In genomic region chr7:80018941-80019808, GRCh38 we compare ENCODE assay signal across 8 cellular contexts.
A peak's percentile ranks its signal among the peaks of the same experiment; 100 is the strongest.
DNase-seq lines count a peak whose midpoint lies in the region; ATAC-seq and TF ChIP-seq lines count a peak whose summit lies in the region.

No MANE protein-coding gene starts in this region.

- ATAC-seq in stimulated activated naive B cell treated with anti-CD40 and anti-IgM and Interleukin-4, amounts not matched to agents 10 μg/mL and 1 μg/mL and 100 μg/mL, for 72 hours (replicated peaks) = peak; percentile 76

- no peaks in the 10 kb centered on the region for H3K36me3 Mint-ChIP-seq in activated naive CD4-positive, alpha-beta T cell treated with anti-CD3 and anti-CD28 coated beads, Interleukin-2, amount 10 ng/mL, durations not matched to agents 7 days and 5 days
- no peaks in the 10 kb centered on the region for H3K36me3 Mint-ChIP-seq in stimulated activated naive B cell treated with anti-CD40 and anti-IgM and Interleukin-4, amounts not matched to agents 10 μg/mL and 1 μg/mL and 100 μg/mL, for 72 hours

- H3K4me1 ChIP-seq in HEK293 (ENCODE audit: control insufficient read depth, insufficient read depth, low read length) (no peaks in the 10 kb centered on the region), SJCRH30 (0 out of 2 replicates have a peak, but pooled peaks cover 2% of the 10 kb centered on the region)

- H3K27ac ChIP-seq in HEK293 (ENCODE audit: extremely low read depth, low read depth, low read length) (no peak overlapping the region), SJCRH30 (no peak overlapping the region)

- peaks cover 2% of the 10 kb centered on the region for H3K9me3 Mint-ChIP-seq in activated naive CD4-positive, alpha-beta T cell treated with anti-CD3 and anti-CD28 coated beads, Interleukin-2, amount 10 ng/mL, durations not matched to agents 7 days and 5 days
- H3K9me3 Mint-ChIP-seq in stimulated activated naive B cell treated with anti-CD40 and anti-IgM and Interleukin-4, amounts not matched to agents 10 μg/mL and 1 μg/mL and 100 μg/mL, for 72 hours = peaks cover 0 to 3% of the 10 kb centered on the region in 2 donors

- H3K4me3 ChIP-seq in HEK293 (ENCODE audit: low read depth, low read length) (no peak overlapping the region), SJCRH30 (no peak overlapping the region), cardiac fibroblast (replicated peaks in 1 of 2; ENCODE audit: low read depth in 2 of 2, low read length in 2 of 2) (no peak overlapping the region)

- H3K36me3 ChIP-seq in HEK293 (ENCODE audit: control insufficient read depth in 2 of 2, insufficient read depth in 1 of 2, low read length in 2 of 2) (no peaks in the 10 kb centered on the region), SJCRH30 (no peaks in the 10 kb centered on the region)

- no peak overlapping the region for H3K27ac Mint-ChIP-seq in activated naive CD4-positive, alpha-beta T cell treated with anti-CD3 and anti-CD28 coated beads, Interleukin-2, amount 10 ng/mL, durations not matched to agents 7 days and 5 days
- no peak overlapping the region for H3K27ac Mint-ChIP-seq in stimulated activated naive B cell treated with anti-CD40 and anti-IgM and Interleukin-4, amounts not matched to agents 10 μg/mL and 1 μg/mL and 100 μg/mL, for 72 hours

- peaks cover 6% of the 10 kb centered on the region for H3K27me3 Mint-ChIP-seq in activated naive CD4-positive, alpha-beta T cell treated with anti-CD3 and anti-CD28 coated beads, Interleukin-2, amount 10 ng/mL, durations not matched to agents 7 days and 5 days
- H3K27me3 Mint-ChIP-seq in stimulated activated naive B cell treated with anti-CD40 and anti-IgM and Interleukin-4, amounts not matched to agents 10 μg/mL and 1 μg/mL and 100 μg/mL, for 72 hours = peaks cover 0 to 17% of the 10 kb centered on the region in 2 donors

- peaks cover 3% of the 10 kb centered on the region for H3K4me1 Mint-ChIP-seq in activated naive CD4-positive, alpha-beta T cell treated with anti-CD3 and anti-CD28 coated beads, Interleukin-2, amount 10 ng/mL, durations not matched to agents 7 days and 5 days
- H3K4me1 Mint-ChIP-seq in stimulated activated naive B cell treated with anti-CD40 and anti-IgM and Interleukin-4, amounts not matched to agents 10 μg/mL and 1 μg/mL and 100 μg/mL, for 72 hours = no peaks in the 10 kb centered on the region

- POLR2A ChIA-PET in HEK293 (lab: Yijun Ruan, JAX) = no interaction called here

- CTCF ChIA-PET in activated naive CD4-positive, alpha-beta T cell treated with anti-CD3 and anti-CD28 coated beads, Interleukin-2, amount 10 ng/mL, durations not matched to agents 7 days and 5 days (lab: Charles Lee) = interaction anchor here (1.0 kb wide), 1 partner anchor 61 kb away, joined by 3 read pairs; no protein-coding TSS in a partner anchor
- CTCF ChIA-PET in HEK293 (lab: Yijun Ruan, JAX) = interaction anchor here (0.6 to 1.3 kb wide), 7 partner anchors 23 to 773 kb away, joined by 3 read pairs; no protein-coding TSS in a partner anchor

- DNase-seq in activated naive CD4-positive, alpha-beta T cell treated with anti-CD3 and anti-CD28 coated beads, Interleukin-2, amount 10 ng/mL, durations not matched to agents 7 days and 5 days = peak; percentile 50
- DNase-seq in activated naive CD4-positive, alpha-beta T cell treated with Interleukin-2 at 50 U/mL for 16 hours = no peak
- DNase-seq in M059J (ENCODE audit: low read depth) (peak; percentile 58), SJCRH30 (peak; percentile 43 to 86), cardiac fibroblast (ENCODE audit: low read depth in 2 of 2) (peak; percentile 62 to 75), left kidney (ENCODE audit: low read depth, low spot score) (peak; percentile 82)
- DNase-seq in stimulated activated naive B cell treated with anti-CD40 and anti-IgM and Interleukin-4, amounts not matched to agents 10 μg/mL and 1 μg/mL and 100 μg/mL, for 72 hours = no peak

- H3K9me3 ChIP-seq in HEK293 (ENCODE audit: control insufficient read depth, insufficient read depth, low read depth, low read length) = no peaks in the 10 kb centered on the region
- H3K9me3 ChIP-seq in SJCRH30 (replicated peaks) = no peaks in the 10 kb centered on the region

- H3K27me3 ChIP-seq in SJCRH30 = no peaks in the 10 kb centered on the region

- no peak overlapping the region for H3K4me3 Mint-ChIP-seq in activated naive CD4-positive, alpha-beta T cell treated with anti-CD3 and anti-CD28 coated beads, Interleukin-2, amount 10 ng/mL, durations not matched to agents 7 days and 5 days
- no peak overlapping the region for H3K4me3 Mint-ChIP-seq in stimulated activated naive B cell treated with anti-CD40 and anti-IgM and Interleukin-4, amounts not matched to agents 10 μg/mL and 1 μg/mL and 100 μg/mL, for 72 hours

- peak; percentile 40; the same call in 1 of the 2 replicates for TF ChIP-seq CTCF in HEK293 (tag by site-specific recombination; IDR thresholded peaks at IDR 0.05)
- TF ChIP-seq CTCF in cardiac fibroblast (IDR thresholded peaks at IDR 0.05; ENCODE audit: low read depth, low read length) = peak; percentile 88

TF ChIP-seq in HEK293, 187 proteins besides CTCF, POLR2A, EP300 and RAD21 (continues in another document):
- TF ChIP-seq ATF2 (tag by site-specific recombination; IDR thresholded peaks at IDR 0.05; ENCODE audit: low read depth) (no peak), KLF16 (tag by site-specific recombination; IDR thresholded peaks at IDR 0.05) (no peak), ZNF704 (tag by site-specific recombination; IDR thresholded peaks at IDR 0.05) (no peak), ZBTB44 (tag by site-specific recombination; IDR thresholded peaks at IDR 0.05) (no peak), ZNF558 (tag by site-specific recombination; IDR thresholded peaks at IDR 0.05) (no peak), PRDM10 (tag by site-specific recombination; IDR thresholded peaks at IDR 0.05) (peak; percentile 11; the same call in 1 of the 2 replicates), ZBTB20 (tag by site-specific recombination; IDR thresholded peaks at IDR 0.05) (peak; percentile 41; the same call in 1 of the 2 replicates), ZNF416 (tag by site-specific recombination; IDR thresholded peaks at IDR 0.05) (no peak)

Comparison
In these comparisons a context has a peak if more than half of its experiments do, and no peak if none do; other contexts are left out.
1. DNase-seq: peak in activated naive CD4-positive, alpha-beta T cell treated with anti-CD3 and anti-CD28 coated beads, Interleukin-2, amount 10 ng/mL, durations not matched to agents 7 days and 5 days (single experiment), M059J (single experiment), SJCRH30 (2 of 2), cardiac fibroblast (2 of 2) and left kidney (single experiment); none in activated naive CD4-positive, alpha-beta T cell treated with Interleukin-2 at 50 U/mL for 16 hours (single experiment) and stimulated activated naive B cell treated with anti-CD40 and anti-IgM and Interleukin-4, amounts not matched to agents 10 μg/mL and 1 μg/mL and 100 μg/mL, for 72 hours (single experiment).